8 cellular contexts compared by ENCODE assay signal in genomic region chr14:100103261-100104005, GRCh38. TPM values are rescaled to one million over a fixed set of nuclear protein-coding genes. Genes with fewer than 3 reads are reported as not detected.
DNase-seq lines count a peak whose midpoint lies in the region; ATAC-seq, FAIRE-seq and TF ChIP-seq lines count a peak whose summit lies in the region.

No MANE protein-coding gene starts in this region.

- H3K4me3 Mint-ChIP-seq in CD4-positive, CD25-positive, alpha-beta regulatory T cell = peak overlapping the region; percentile 79 to 86 (median 82)
- H3K4me3 Mint-ChIP-seq in activated B cell treated with CpG ODN at 0.5 μM for 24 hours = peak overlapping the region; percentile 13
- H3K4me3 Mint-ChIP-seq in neural progenitor cell = no peak overlapping the region
- no peak overlapping the region for H3K4me3 Mint-ChIP-seq in endodermal cell

- TF ChIP-seq CTCF in activated B cell treated with CpG ODN at 0.5 μM for 24 hours (IDR thresholded peaks at IDR 0.05) = no peak
- no peak for TF ChIP-seq CTCF in H1 (IDR thresholded peaks at IDR 0.05; ENCODE audit: control extremely low read depth in 1 of 3, insufficient read depth in 1 of 3, low read depth in 1 of 3, low read length in 3 of 3)
- no peak for TF ChIP-seq CTCF in neural progenitor cell (IDR thresholded peaks at IDR 0.05)
- no peak for TF ChIP-seq CTCF in WERI-Rb-1 (IDR thresholded peaks at IDR 0.05; ENCODE audit: low read depth, low read length)
- no peak for TF ChIP-seq CTCF in endodermal cell (conservative IDR thresholded peaks at IDR 0.05)

- H3K4me3 ChIP-seq in CD4-positive, CD25-positive, alpha-beta regulatory T cell (ENCODE audit: low read depth, low read length) = peak overlapping the region; percentile 68
- H3K4me3 ChIP-seq in H1 (ENCODE audit: extremely low read depth in 1 of 4, insufficient read depth in 2 of 4, low read depth in 3 of 4, low read length in 4 of 4) = no peak overlapping the region
- H3K4me3 ChIP-seq in neural progenitor cell = no peak overlapping the region
- H3K4me3 ChIP-seq in WERI-Rb-1 (ENCODE audit: low read depth, low read length) = no peak overlapping the region
- H3K4me3 ChIP-seq in endodermal cell (ENCODE audit: low read length) = no peak overlapping the region

- peaks cover 47 to 98% (median 82%) of the 10 kb centered on the region in 4 donors for H3K4me1 Mint-ChIP-seq in CD4-positive, CD25-positive, alpha-beta regulatory T cell
- H3K4me1 Mint-ChIP-seq in activated B cell treated with CpG ODN at 0.5 μM for 24 hours (peaks cover 52% of the 10 kb centered on the region), neural progenitor cell (peaks cover 8% of the 10 kb centered on the region), endodermal cell (peaks cover 1% of the 10 kb centered on the region)

- H4K8ac ChIP-seq in H1 (ENCODE audit: extremely low read depth, insufficient read depth, low read length) = no peak overlapping the region

- no peak for FAIRE-seq in H1 (lab: Jason Lieb, UNC)

- 83% methylated on average over 10 of the region's 10 CpGs; no CpG with 5 or more reads in 1 of the 2 experiments for WGBS in H1 (ENCODE audit: extremely low coverage in 1 of 2, insufficient coverage in 1 of 2, insufficient read length in 1 of 2, insufficient replicate concordance in 2 of 2, low coverage in 1 of 2, low lambda C conversion rate in 2 of 2, missing lambda C conversion rate in 1 of 2), 2 experiments
- 96% methylated on average over 7 to 10 of the region's 10 CpGs for WGBS in endodermal cell (ENCODE audit: insufficient coverage in 1 of 2, insufficient read length in 1 of 2), 2 experiments

- no peak overlapping the region for H4K91ac ChIP-seq in H1 (replicated peaks; ENCODE audit: insufficient read length, low read length)

- CTCF ChIA-PET in activated B cell treated with CpG ODN at 0.5 μM for 24 hours (lab: Charles Lee) = interaction anchor here (0.7 to 9.7 kb wide), 7 partner anchors 14 to 121 kb away, joined by 3 to 117 read pairs (median 8); partner anchors contain the start of gene EVL
- CTCF ChIA-PET in H1 (lab: Charles Lee; ENCODE audit: partially characterized antibody) = interaction anchor here (0.6 to 10.6 kb wide), 15 partner anchors 7 to 205 kb away, joined by 3 to 240 read pairs (median 5); partner anchors contain the start of gene EVL

- no peak for TF ChIP-seq RAD21 in H1 (IDR thresholded peaks at IDR 0.05 in 1 of 2, conservative IDR thresholded peaks at IDR 0.05 in 1 of 2; ENCODE audit: low read depth in 2 of 2, low read length in 2 of 2)

- peak overlapping the region; percentile 88 to 99 (median 93) for H3K27ac Mint-ChIP-seq in CD4-positive, CD25-positive, alpha-beta regulatory T cell
- H3K27ac Mint-ChIP-seq in activated B cell treated with CpG ODN at 0.5 μM for 24 hours = peak overlapping the region; percentile 89
- peak overlapping the region; percentile 50 for H3K27ac Mint-ChIP-seq in neural progenitor cell
- H3K27ac Mint-ChIP-seq in endodermal cell = no peak overlapping the region

- H3K36me3 Mint-ChIP-seq in CD4-positive, CD25-positive, alpha-beta regulatory T cell = peaks cover 66% of the 10 kb centered on the region
- H3K36me3 Mint-ChIP-seq in activated B cell treated with CpG ODN at 0.5 μM for 24 hours (ENCODE audit: low read depth) = peaks cover 90% of the 10 kb centered on the region
- H3K36me3 Mint-ChIP-seq in neural progenitor cell = peaks cover 18% of the 10 kb centered on the region
- H3K36me3 Mint-ChIP-seq in endodermal cell (ENCODE audit: low read depth) = no peaks in the 10 kb centered on the region

- TF ChIP-seq EP300 in H1 (IDR thresholded peaks at IDR 0.05; ENCODE audit: borderline replicate concordance in 1 of 2, low read depth in 2 of 2, low read length in 2 of 2) = no peak

- no peak overlapping the region for H2BK120ac ChIP-seq in H1 (replicated peaks; ENCODE audit: low read depth, low read length)

- H3K27me3 Mint-ChIP-seq in CD4-positive, CD25-positive, alpha-beta regulatory T cell = no peaks in the 10 kb centered on the region
- H3K27me3 Mint-ChIP-seq in activated B cell treated with CpG ODN at 0.5 μM for 24 hours (no peaks in the 10 kb centered on the region), neural progenitor cell (ENCODE audit: insufficient read depth, low read depth) (no peaks in the 10 kb centered on the region), endodermal cell (ENCODE audit: insufficient read depth) (no peaks in the 10 kb centered on the region)

- peak in 1 of 3 donors; percentile 61 for DNase-seq in CD4-positive, CD25-positive, alpha-beta regulatory T cell
- DNase-seq in activated B cell treated with CpG ODN at 0.5 μM for 24 hours (no peak), H1 (ENCODE audit: low read depth in 1 of 2, low spot score in 2 of 2) (no peak), neural progenitor cell (ENCODE audit: low spot score) (no peak), WERI-Rb-1 (no peak), endodermal cell (no peak), dedifferentiated amniotic fluid mesenchymal stem cell (ENCODE audit: extremely low spot score) (no peak)

- intact Hi-C loops in activated B cell treated with CpG ODN at 0.5 μM for 24 hours (cut with micrococcal nuclease) = loop anchor here (2.0 kb wide), 1 partner anchor 15 kb away; no protein-coding TSS in a partner anchor

- peaks cover 2 to 3% of the 10 kb centered on the region in 2 experiments for H4K20me1 ChIP-seq in H1 (replicated peaks in 1 of 2; ENCODE audit: control insufficient read depth in 1 of 2, insufficient read depth in 2 of 2, low read length in 2 of 2)
- H4K20me1 ChIP-seq in neural progenitor cell (ENCODE audit: low read depth) = peaks cover 10% of the 10 kb centered on the region

- no peak overlapping the region for H2BK12ac ChIP-seq in H1 (ENCODE audit: low read depth, low read length)

- H3K4ac ChIP-seq in H1 (replicated peaks; ENCODE audit: insufficient read length, low read depth, low read length) = no peak overlapping the region

- peaks cover 86% of the 10 kb centered on the region for H3K36me3 ChIP-seq in CD4-positive, CD25-positive, alpha-beta regulatory T cell (ENCODE audit: control insufficient read depth, insufficient read depth, low read length)
- H3K36me3 ChIP-seq in H1 (ENCODE audit: control insufficient read depth in 2 of 4, insufficient read depth in 4 of 4, low read length in 3 of 4) (peaks cover 0 to 3% (median 0%) of the 10 kb centered on the region in 4 experiments; a peak in 1 of 8 replicates), neural progenitor cell (no peaks in the 10 kb centered on the region), WERI-Rb-1 (peaks cover 18% of the 10 kb centered on the region), endodermal cell (ENCODE audit: control insufficient read depth, insufficient read depth, low read length) (peaks cover 5% of the 10 kb centered on the region)

- H3K18ac ChIP-seq in H1 (ENCODE audit: extremely low read depth, low read length) = no peak overlapping the region

- H3K9me3 ChIP-seq in CD4-positive, CD25-positive, alpha-beta regulatory T cell (ENCODE audit: control insufficient read depth in 2 of 2, low read length in 2 of 2) = no peaks in the 10 kb centered on the region
- H3K9me3 ChIP-seq in H1 (ENCODE audit: insufficient read depth in 2 of 2, low read depth in 1 of 2, low read length in 1 of 2) (no peaks in the 10 kb centered on the region), neural progenitor cell (ENCODE audit: low read depth) (no peaks in the 10 kb centered on the region), WERI-Rb-1 (ENCODE audit: severe bottlenecking) (no peaks in the 10 kb centered on the region), endodermal cell (ENCODE audit: control insufficient read depth, low read length) (no peaks in the 10 kb centered on the region)

- peak in 1 of 2 donors; percentile 42 for ATAC-seq in CD4-positive, CD25-positive, alpha-beta regulatory T cell (ENCODE audit: low read depth in 2 of 2)
- no peak for ATAC-seq in activated B cell treated with CpG ODN at 0.5 μM for 24 hours (ENCODE audit: low read depth)
- no peak for ATAC-seq in HG02763 (IDR thresholded peaks at IDR 0.05; ENCODE audit: unreplicated experiment)

- H4K5ac ChIP-seq in H1 (ENCODE audit: insufficient read length, low read depth, low read length) = no peak overlapping the region

- H2AK5ac ChIP-seq in H1 (ENCODE audit: low read depth, low read length) = peak overlapping the region; percentile 8; the same call in 1 of the 2 replicates

- H3K56ac ChIP-seq in H1 (replicated peaks; ENCODE audit: insufficient read length, low read depth, low read length) = no peak overlapping the region

- H2BK20ac ChIP-seq in H1 (ENCODE audit: low read length) = no peak overlapping the region

- H2BK15ac ChIP-seq in H1 (ENCODE audit: low read length) = no peak overlapping the region

- H3K9me3 Mint-ChIP-seq in CD4-positive, CD25-positive, alpha-beta regulatory T cell = no peaks in the 10 kb centered on the region
- no peaks in the 10 kb centered on the region for H3K9me3 Mint-ChIP-seq in activated B cell treated with CpG ODN at 0.5 μM for 24 hours
- peaks cover 2% of the 10 kb centered on the region for H3K9me3 Mint-ChIP-seq in neural progenitor cell
- H3K9me3 Mint-ChIP-seq in endodermal cell = no peaks in the 10 kb centered on the region

- H3K23me2 ChIP-seq in H1 (ENCODE audit: low read depth, low read length) = no peaks in the 10 kb centered on the region

- no peak for TF ChIP-seq POLR2A in H1 (IDR thresholded peaks at IDR 0.05; ENCODE audit: control extremely low read depth in 1 of 2, low read depth in 2 of 2, low read length in 2 of 2)

- no peaks in the 10 kb centered on the region for H3K27me3 ChIP-seq in CD4-positive, CD25-positive, alpha-beta regulatory T cell (ENCODE audit: control insufficient read depth, insufficient read depth, low read length)
- H3K27me3 ChIP-seq in H1 (replicated peaks in 1 of 4; ENCODE audit: control insufficient read depth in 3 of 4, extremely low read depth in 1 of 4, insufficient read depth in 3 of 4, low read length in 3 of 4) (no peaks in the 10 kb centered on the region), neural progenitor cell (no peaks in the 10 kb centered on the region), WERI-Rb-1 (ENCODE audit: insufficient read depth, low read depth, severe bottlenecking) (no peaks in the 10 kb centered on the region), endodermal cell (ENCODE audit: control insufficient read depth, insufficient read depth, low read length, poor library complexity, severe bottlenecking) (no peaks in the 10 kb centered on the region)

- H3K27ac ChIP-seq in CD4-positive, CD25-positive, alpha-beta regulatory T cell (ENCODE audit: insufficient read depth, low read length, poor library complexity, severe bottlenecking) = peak overlapping the region; percentile 79
- no peak overlapping the region for H3K27ac ChIP-seq in H1 (ENCODE audit: low read depth, low read length)
- no peak overlapping the region for H3K27ac ChIP-seq in neural progenitor cell
- no peak overlapping the region for H3K27ac ChIP-seq in WERI-Rb-1
- H3K27ac ChIP-seq in endodermal cell (ENCODE audit: low read depth, low read length) = no peak overlapping the region

- H3K23ac ChIP-seq in H1 (ENCODE audit: insufficient read length) = no peak overlapping the region

- POLR2A ChIA-PET in activated B cell treated with CpG ODN at 0.5 μM for 24 hours (lab: Charles Lee) (interaction anchor here (0.7 to 1.7 kb wide), 5 partner anchors 22 to 47 kb away, joined by 4 to 12 read pairs (median 9); partner anchors contain the start of gene EVL), H1 (lab: Charles Lee; ENCODE audit: partially characterized antibody) (interaction anchor here (1.5 kb wide), 1 partner anchor 132 kb away, joined by 3 read pairs; no protein-coding TSS in a partner anchor)

- H3K14ac ChIP-seq in H1 (ENCODE audit: insufficient read length) = no peak overlapping the region

- no peak overlapping the region for H2BK5ac ChIP-seq in H1 (ENCODE audit: low read depth, low read length)

- H3K4me2 ChIP-seq in H1 (ENCODE audit: insufficient read depth in 1 of 2, low read depth in 2 of 2, low read length in 2 of 2) (no peak overlapping the region), neural progenitor cell (no peak overlapping the region)

- H2AFZ ChIP-seq in H1 (ENCODE audit: low read length) = no peak overlapping the region
- no peak overlapping the region for H2AFZ ChIP-seq in neural progenitor cell (replicated peaks)

- peaks cover 2% of the 10 kb centered on the region; the same call in 1 of the 2 replicates for H3K79me1 ChIP-seq in H1 (ENCODE audit: low read depth, low read length)

- H3F3A ChIP-seq in neural progenitor cell (ENCODE audit: low read depth) = no peaks in the 10 kb centered on the region

- H3K79me2 ChIP-seq in H1 (ENCODE audit: control insufficient read depth in 1 of 2, insufficient read depth in 2 of 2, low read length in 2 of 2) = no peaks in the 10 kb centered on the region
- no peaks in the 10 kb centered on the region for H3K79me2 ChIP-seq in neural progenitor cell (ENCODE audit: low read depth)

- H3K4me1 ChIP-seq in CD4-positive, CD25-positive, alpha-beta regulatory T cell (ENCODE audit: control insufficient read depth, insufficient read depth, low read length, poor library complexity, severe bottlenecking) = peaks cover 100% of the 10 kb centered on the region
- H3K4me1 ChIP-seq in H1 (replicated peaks in 1 of 4; ENCODE audit: control insufficient read depth in 3 of 4, insufficient read depth in 4 of 4, low read length in 3 of 4) (no peaks in the 10 kb centered on the region), neural progenitor cell (no peaks in the 10 kb centered on the region), endodermal cell (ENCODE audit: control insufficient read depth, insufficient read depth, low read length) (no peaks in the 10 kb centered on the region)

- H3K9ac ChIP-seq in H1 (replicated peaks in 1 of 4; ENCODE audit: extremely low read depth in 1 of 4, low read depth in 3 of 4, low read length in 3 of 4) = no peak overlapping the region
- H3K9ac ChIP-seq in neural progenitor cell = no peak overlapping the region
- H3K9ac ChIP-seq in endodermal cell (ENCODE audit: extremely low read depth, low read length, poor library complexity, severe bottlenecking) = no peak overlapping the region

RNA-seq across cellular contexts. Expression of gene EVL, which starts 38.2 kb away (rescaled TPM):
- 1,219 TPM for total RNA-seq in CD4-positive, CD25-positive, alpha-beta regulatory T cell
- 100 to 1,000 TPM; 118 to 141 (median 136) TPM for polyA plus RNA-seq in CD4-positive, CD25-positive, alpha-beta regulatory T cell
- total RNA-seq in activated B cell treated with CpG ODN at 0.5 μM for 24 hours (229 and 272 TPM in 2 replicates), neural progenitor cell (ENCODE audit: low replicate concordance) (49.2 and 71.2 TPM in 2 replicates), endodermal cell (10 to 100 TPM; 61.1 to 71.3 TPM)
- 64.0 and 64.6 TPM in 2 replicates for total RNA-seq in H1 (2021; fragmentation: NEBNext Ultra II Directional; extraction: Animal tissue kit (Norgen Biotek cat#: 25700))
- polyA plus RNA-seq in H1 (2011; rRNA removed) = 30.7 and 48.1 TPM in 2 replicates
- 44.3 TPM for polyA plus RNA-seq in H1 (2011; cell fraction: cytosol; rRNA removed)
- polyA plus RNA-seq in H1 (2011; cell fraction: nucleus; rRNA removed) = 111 TPM
- 61.3 to 96.8 TPM (median 75.1 TPM) in 4 replicates for polyA plus RNA-seq in H1 (2012, experiment 1 of 2)
- polyA plus RNA-seq in H1 (2012, experiment 2 of 2) = 40.2 TPM
- polyA plus RNA-seq in H1 (2013, experiment 1 of 2) = 30.7 TPM
- polyA plus RNA-seq in H1 (2013, experiment 2 of 2) = 30.5 TPM
- 25.3 and 35.3 TPM in 2 replicates for polyA minus RNA-seq in H1 (2011; rRNA and poly(A)+ RNA removed)
- polyA minus RNA-seq in H1 (2011; cell fraction: cytosol; rRNA and poly(A)+ RNA removed) = 33.6 TPM
- polyA minus RNA-seq in H1 (2011; cell fraction: nucleus; rRNA and poly(A)+ RNA removed) = 41.0 TPM
- polyA plus RNA-seq in endodermal cell (2013, experiment 1 of 2) = 234 TPM
- polyA plus RNA-seq in endodermal cell (2013, experiment 2 of 2) = 188 TPM

RNA-seq across cellular contexts. Expression of gene DEGS2, which starts 56.0 kb away (rescaled TPM):
- total RNA-seq in CD4-positive, CD25-positive, alpha-beta regulatory T cell = not detected
- under 1 TPM; 0.09 to 0.35 (median 0.17) TPM for polyA plus RNA-seq in CD4-positive, CD25-positive, alpha-beta regulatory T cell
- total RNA-seq in activated B cell treated with CpG ODN at 0.5 μM for 24 hours (1.3 and 2.5 TPM in 2 replicates), neural progenitor cell (ENCODE audit: low replicate concordance) (0.25 TPM in 1 of 2 replicates, not detected in the other), endodermal cell (under 1 TPM; 0.18 to 0.24 TPM)
- 0.61 and 0.94 TPM in 2 replicates for total RNA-seq in H1 (2021; fragmentation: NEBNext Ultra II Directional; extraction: Animal tissue kit (Norgen Biotek cat#: 25700))
- 0.60 and 0.82 TPM in 2 replicates for polyA plus RNA-seq in H1 (2011; rRNA removed)
- polyA plus RNA-seq in H1 (2011; cell fraction: cytosol; rRNA removed) = 0.37 TPM
- polyA plus RNA-seq in H1 (2011; cell fraction: nucleus; rRNA removed) = 1.0 TPM
- 0.39 to 1.5 TPM (median 0.71 TPM) in 4 replicates for polyA plus RNA-seq in H1 (2012, experiment 1 of 2)
- 1.3 TPM for polyA plus RNA-seq in H1 (2012, experiment 2 of 2)
- polyA plus RNA-seq in H1 (2013, experiment 1 of 2) = 0.61 TPM
- 0.55 TPM for polyA plus RNA-seq in H1 (2013, experiment 2 of 2)
- polyA minus RNA-seq in H1 (2011; rRNA and poly(A)+ RNA removed) = 0.07 and 0.19 TPM in 2 replicates
- not detected for polyA minus RNA-seq in H1 (2011; cell fraction: cytosol; rRNA and poly(A)+ RNA removed)
- polyA minus RNA-seq in H1 (2011; cell fraction: nucleus; rRNA and poly(A)+ RNA removed) = 1.5 TPM
- 0.28 TPM for polyA plus RNA-seq in endodermal cell (2013, experiment 1 of 2)
- 0.21 TPM for polyA plus RNA-seq in endodermal cell (2013, experiment 2 of 2)

Comparison
In these comparisons a context has a peak if more than half of its experiments do, and no peak if none do; other contexts are left out.
1. H3K4me3 Mint-ChIP-seq: peak in CD4-positive, CD25-positive, alpha-beta regulatory T cell (4 of 4) and activated B cell treated with CpG ODN at 0.5 μM for 24 hours (single experiment); none in neural progenitor cell (single experiment) and endodermal cell (single experiment).